In the genomic region with DNA sequence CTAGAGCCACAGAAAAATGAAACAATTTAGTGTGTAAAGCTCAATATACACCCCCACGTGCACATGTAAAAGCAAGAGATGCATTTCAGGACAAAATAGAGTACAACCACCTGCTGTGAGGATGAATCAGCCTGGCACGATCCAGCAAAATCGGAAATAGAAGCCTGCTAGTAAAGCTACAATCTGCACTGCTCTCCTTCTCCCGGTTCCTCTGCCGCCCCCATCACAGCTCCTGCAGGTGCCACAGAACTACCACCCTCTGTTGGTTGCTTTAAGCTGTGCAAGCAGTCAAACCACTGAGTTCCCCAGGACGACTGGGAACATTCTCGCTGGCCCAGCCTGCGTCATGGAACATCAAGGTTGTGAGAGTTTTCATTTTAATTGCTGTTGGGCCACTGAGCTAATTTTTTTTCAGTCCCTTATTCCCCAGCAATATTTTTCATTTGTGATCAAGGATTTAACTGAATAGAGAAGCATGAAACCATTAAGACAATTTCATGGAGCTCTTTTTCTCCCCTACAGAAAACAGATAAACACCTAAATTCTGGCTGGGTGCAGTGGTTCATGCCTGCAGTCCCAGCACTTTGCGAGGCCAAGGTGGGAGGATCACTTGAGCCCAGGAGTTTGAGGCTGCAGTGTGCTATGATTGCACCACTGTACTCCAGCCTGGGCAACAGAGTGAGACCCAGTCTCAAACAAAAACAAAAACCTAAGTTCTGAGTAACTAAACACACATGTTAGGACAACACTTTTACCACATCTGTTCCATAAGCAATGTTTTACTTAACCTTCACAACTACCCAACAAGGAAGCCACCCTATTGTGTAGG, we compare ENCODE assay signal across 8 cellular contexts. TPM values are rescaled to one million over a fixed set of nuclear protein-coding genes. Genes with fewer than 3 reads are reported as not detected.
DNase-seq lines count a peak whose midpoint lies in the region; ATAC-seq and TF ChIP-seq lines count a peak whose summit lies in the region.

No MANE protein-coding gene starts in this region.

- no peak overlapping the region for H2AFZ ChIP-seq in MM.1S (ENCODE audit: low read length)

- intact Hi-C loops in left ventricle myocardium inferior (cut with micrococcal nuclease): no loop called here

- no peaks in the 10 kb centered on the region for H3F3A ChIP-seq in MM.1S (ENCODE audit: insufficient read depth, low read length)

- DNase-seq in G401 (ENCODE audit: low spot score): peak; percentile 92
- peak; percentile 46 for DNase-seq in MM.1S
- DNase-seq in RPMI8226: peak; percentile 75
- peak; percentile 19 for DNase-seq in adipocyte (ENCODE audit: low read depth)
- peak; percentile 34 for DNase-seq in left ventricle myocardium inferior
- peak; percentile 23 for DNase-seq in smooth muscle cell of the brain vasculature (ENCODE audit: low read depth, low spot score)

- H3K9me3 ChIP-seq in MM.1S (replicated peaks; ENCODE audit: insufficient read depth, low read length) (no peaks in the 10 kb centered on the region), adipocyte (ENCODE audit: control insufficient read depth, low read length) (no peaks in the 10 kb centered on the region), left ventricle myocardium inferior (replicated peaks) (no peaks in the 10 kb centered on the region)

- H3K27me3 ChIP-seq in MM.1S (replicated peaks; ENCODE audit: insufficient read depth, low read length): 0 out of 2 replicates have a peak, but pooled peaks cover 5% of the 10 kb centered on the region
- H3K27me3 ChIP-seq in adipocyte (replicated peaks; ENCODE audit: control insufficient read depth, insufficient read depth, low read length): peaks cover 53% of the 10 kb centered on the region
- H3K27me3 ChIP-seq in left ventricle myocardium inferior (ENCODE audit: low read depth): peaks cover 24% of the 10 kb centered on the region

- ATAC-seq in GM19035 (IDR thresholded peaks at IDR 0.05; ENCODE audit: unreplicated experiment): no peak
- ATAC-seq in GM19351 (IDR thresholded peaks at IDR 0.05; ENCODE audit: unreplicated experiment): no peak

- H3K4me2 ChIP-seq in MM.1S (ENCODE audit: low read depth, low read length): 0 out of 2 replicates have a peak overlapping the region, but pooled peaks have one; percentile 10

- TF ChIP-seq CTCF in MM.1S (IDR thresholded peaks at IDR 0.05; ENCODE audit: low read length) (peak; percentile 75), left ventricle myocardium inferior (IDR thresholded peaks at IDR 0.05; ENCODE audit: borderline replicate concordance) (peak; percentile 75)

- in situ Hi-C loops in G401 (cut with HindIII; ENCODE audit: low sequenced_read_pairs): no loop called here

- H3K36me3 ChIP-seq in MM.1S (replicated peaks; ENCODE audit: insufficient read depth, low read length) (no peaks in the 10 kb centered on the region), adipocyte (ENCODE audit: control insufficient read depth, insufficient read depth, low read length, severe bottlenecking) (no peaks in the 10 kb centered on the region), left ventricle myocardium inferior (no peaks in the 10 kb centered on the region)

- H3K9me2 ChIP-seq in MM.1S (replicated peaks; ENCODE audit: insufficient read depth, low read length): no peaks in the 10 kb centered on the region

- H3K4me3 ChIP-seq in MM.1S (ENCODE audit: low read length): no peak overlapping the region
- H3K4me3 ChIP-seq in adipocyte (ENCODE audit: low read length): no peak overlapping the region
- no peak overlapping the region for H3K4me3 ChIP-seq in left ventricle myocardium inferior

- H3K4me1 ChIP-seq in MM.1S (ENCODE audit: low read length): no peaks in the 10 kb centered on the region
- no peaks in the 10 kb centered on the region for H3K4me1 ChIP-seq in adipocyte (ENCODE audit: control insufficient read depth, insufficient read depth, low read length)
- no peaks in the 10 kb centered on the region for H3K4me1 ChIP-seq in left ventricle myocardium inferior

- no peaks in the 10 kb centered on the region for H3K79me2 ChIP-seq in MM.1S (ENCODE audit: low read length)

- H3K9ac ChIP-seq in MM.1S (ENCODE audit: low read length) (no peak overlapping the region), adipocyte (ENCODE audit: low read length) (no peak overlapping the region)

- no peak overlapping the region for H3K27ac ChIP-seq in MM.1S (ENCODE audit: low read length)
- no peak overlapping the region for H3K27ac ChIP-seq in left ventricle myocardium inferior (replicated peaks)

- H4K20me1 ChIP-seq in MM.1S (ENCODE audit: insufficient read depth, low read length): no peaks in the 10 kb centered on the region

RNA-seq across cellular contexts. Expression of a gene that starts 47.6 kb away (rescaled TPM):
- 2.3 and 4.2 TPM in 2 replicates for total RNA-seq in G401 (2014; rRNA removed; shearing (Covaris generic))
- total RNA-seq in left ventricle myocardium inferior: 57.4 TPM

Comparison
In these comparisons a context has a peak if more than half of its experiments do, and no peak if none do; other contexts are left out.
1. DNase-seq: peak in every context shown above with its lines; median percentile 92 in G401; 75 in RPMI8226; 46 in MM.1S; 34 in left ventricle myocardium inferior; 23 in smooth muscle cell of the brain vasculature; 19 in adipocyte.
2. RNA of a gene that starts 47.6 kb away (total RNA-seq): 57.4 TPM in left ventricle myocardium inferior (single experiment); 2.3 to 4.2 TPM in G401; every median in the first group is over 10 times any median in the second.